ENCODE assay signal across 21 cellular contexts in the genomic region with DNA sequence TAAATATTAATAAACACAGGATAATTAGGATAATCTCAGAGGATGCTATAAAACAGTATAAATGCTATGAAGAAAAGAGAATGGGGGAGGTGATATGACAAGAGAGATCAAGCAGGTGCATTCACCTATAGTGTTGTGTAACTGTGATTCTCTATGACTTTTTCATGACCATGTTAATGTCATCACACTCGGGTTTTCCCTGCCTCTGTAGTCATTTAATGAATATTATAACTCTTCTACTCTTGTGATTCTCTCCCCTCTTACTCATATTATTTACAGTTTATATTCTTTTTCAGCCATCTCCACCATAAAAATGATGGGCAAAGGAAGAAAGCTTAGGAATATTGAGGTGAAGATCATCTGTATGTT.
A peak's percentile ranks its signal among the peaks of the same experiment; 100 is the strongest.
DNase-seq lines count a peak whose midpoint lies in the region; ATAC-seq, FAIRE-seq and TF ChIP-seq lines count a peak whose summit lies in the region.
"Had no signal": no experiment of that assay in that cellular context is flagged by ENCODE, and none has a peak within 500 bp of the region (broad histone marks: within the 10 kb centered on the region; RNA-seq: fewer than 3 reads in every experiment).

No MANE protein-coding gene starts in this region.

- H3K4me2 ChIP-seq in GM23248 (ENCODE audit: unreplicated experiment) = peak overlapping the region; percentile 36

- CTCF ChIA-PET in activated CD4-positive, alpha-beta T cell treated with anti-CD3 and anti-CD28 coated beads for 36 hours (lab: Charles Lee) = interaction anchor here (0.6 to 1.3 kb wide), 2 partner anchors 246 to 398 kb away, joined by 3 to 4 read pairs; no protein-coding TSS in a partner anchor

- 88 to 100% methylated on average over 1 of the region's 1 CpG for WGBS in GM23248 (ENCODE audit: low coverage in 1 of 2, low lambda C conversion rate in 2 of 2, missing lambda C conversion rate in 2 of 2), 2 experiments

- H3K4me1 ChIP-seq in GM23248 (ENCODE audit: insufficient read depth) = peaks cover 46% of the 10 kb centered on the region

- FAIRE-seq in bronchial epithelial cell (lab: Jason Lieb, UNC) = no peak
- FAIRE-seq: G401.6, GM12878, K562 had no signal

- H2AFZ ChIP-seq in GM23248 = no peak overlapping the region

- H3K9me2 ChIP-seq in GM23248 (ENCODE audit: insufficient read depth) = no peaks in the 10 kb centered on the region

- H4K20me1 ChIP-seq in GM23248 (ENCODE audit: insufficient read depth) = no peaks in the 10 kb centered on the region

- no peak overlapping the region for H3K4me3 Mint-ChIP-seq in activated CD4-positive, alpha-beta T cell treated with anti-CD3 and anti-CD28 coated beads for 36 hours
- no peak overlapping the region for H3K4me3 Mint-ChIP-seq in activated CD4-positive, alpha-beta T cell treated with anti-CD3 and anti-CD28 coated beads, Interleukin-2, amount 10 ng/mL, durations not matched to agents 24 days and 14 days
- no peak overlapping the region for H3K4me3 Mint-ChIP-seq in osteocyte (ENCODE audit: unreplicated experiment)

- peak; percentile 49 for ATAC-seq in activated CD4-positive, alpha-beta T cell treated with anti-CD3 and anti-CD28 coated beads for 36 hours
- no peak for ATAC-seq in SK-N-SH treated with all-trans-retinoic acid at 6 μM for 48 hours
- ATAC-seq: GM12878, K562 had no signal

- H3K27ac ChIP-seq in GM23248 = peak overlapping the region; percentile 90; the same call in 1 of the 2 replicates

- peaks cover 46% of the 10 kb centered on the region for H3F3A ChIP-seq in GM23248 (ENCODE audit: insufficient read depth)

- TF ChIP-seq CTCF in bronchial epithelial cell (IDR thresholded peaks at IDR 0.05; ENCODE audit: insufficient read depth, low read length, severe bottlenecking) = no peak
- no peak for TF ChIP-seq CTCF in osteocyte (IDR thresholded peaks at IDR 0.05)

- H3K79me2 ChIP-seq in GM23248 (ENCODE audit: insufficient read depth) = no peaks in the 10 kb centered on the region

- peaks cover 11% of the 10 kb centered on the region for H3K4me1 Mint-ChIP-seq in activated CD4-positive, alpha-beta T cell treated with anti-CD3 and anti-CD28 coated beads for 36 hours
- peaks cover 23% of the 10 kb centered on the region for H3K4me1 Mint-ChIP-seq in activated CD4-positive, alpha-beta T cell treated with anti-CD3 and anti-CD28 coated beads, Interleukin-2, amount 10 ng/mL, durations not matched to agents 24 days and 14 days
- peaks cover 47% of the 10 kb centered on the region for H3K4me1 Mint-ChIP-seq in osteocyte (ENCODE audit: unreplicated experiment)

- no peak for DNase-seq in activated CD4-positive, alpha-beta T cell treated with anti-CD3 and anti-CD28 coated beads for 36 hours
- DNase-seq in activated CD4-positive, alpha-beta T cell treated with anti-CD3 and anti-CD28 coated beads, Interleukin-2, amount 10 ng/mL, durations not matched to agents 24 days and 14 days = no peak
- DNase-seq in GM23248 (no peak), bronchial epithelial cell (ENCODE audit: low read depth) (peak; percentile 45), osteocyte (ENCODE audit: extremely low spot score, unreplicated experiment) (no peak), middle frontal gyrus (ENCODE audit: extremely low spot score, low spot score) (no peak), SKM-1 (lab: John Stamatoyannopoulos, UW; ENCODE audit: unreplicated experiment) (no peak)
- DNase-seq: 8988T, C1 segment of cervical spinal cord, DND-41, GOT3, NCI-H1436, NCI-H2029, NCI-H2171, NCI-H446, OCI-M1, RPMI8226 had no signal

- H3K27me3 Mint-ChIP-seq in activated CD4-positive, alpha-beta T cell treated with anti-CD3 and anti-CD28 coated beads for 36 hours = no peaks in the 10 kb centered on the region
- no peaks in the 10 kb centered on the region for H3K27me3 Mint-ChIP-seq in activated CD4-positive, alpha-beta T cell treated with anti-CD3 and anti-CD28 coated beads, Interleukin-2, amount 10 ng/mL, durations not matched to agents 24 days and 14 days
- H3K27me3 Mint-ChIP-seq in osteocyte (ENCODE audit: unreplicated experiment) = no peaks in the 10 kb centered on the region

- H3K9me3 Mint-ChIP-seq in activated CD4-positive, alpha-beta T cell treated with anti-CD3 and anti-CD28 coated beads for 36 hours (ENCODE audit: low read depth) = no peaks in the 10 kb centered on the region
- peaks cover 17% of the 10 kb centered on the region for H3K9me3 Mint-ChIP-seq in activated CD4-positive, alpha-beta T cell treated with anti-CD3 and anti-CD28 coated beads, Interleukin-2, amount 10 ng/mL, durations not matched to agents 24 days and 14 days
- no peaks in the 10 kb centered on the region for H3K9me3 Mint-ChIP-seq in osteocyte (ENCODE audit: unreplicated experiment)

- H3K4me3 ChIP-seq in GM23248 (no peak overlapping the region), bronchial epithelial cell (ENCODE audit: low read depth, low read length) (no peak overlapping the region)
- H3K4me3 ChIP-seq: GM12878, K562 had no signal

- no peak overlapping the region for H3K9ac ChIP-seq in GM23248

- no peak overlapping the region for H3K27ac Mint-ChIP-seq in activated CD4-positive, alpha-beta T cell treated with anti-CD3 and anti-CD28 coated beads for 36 hours
- H3K27ac Mint-ChIP-seq in activated CD4-positive, alpha-beta T cell treated with anti-CD3 and anti-CD28 coated beads, Interleukin-2, amount 10 ng/mL, durations not matched to agents 24 days and 14 days = no peak overlapping the region
- peak overlapping the region; percentile 54 for H3K27ac Mint-ChIP-seq in osteocyte (ENCODE audit: unreplicated experiment)

- intact Hi-C loops in activated CD4-positive, alpha-beta T cell treated with anti-CD3 and anti-CD28 coated beads for 36 hours (cut with DNase I, micrococcal nuclease) = no loop called here
- intact Hi-C loops in activated CD4-positive, alpha-beta T cell treated with anti-CD3 and anti-CD28 coated beads, Interleukin-2, amount 10 ng/mL, durations not matched to agents 24 days and 14 days (cut with micrococcal nuclease) = no loop called here

- POLR2A ChIA-PET in activated CD4-positive, alpha-beta T cell treated with anti-CD3 and anti-CD28 coated beads for 36 hours (lab: Charles Lee) = no interaction called here

- no peaks in the 10 kb centered on the region for H3K36me3 Mint-ChIP-seq in activated CD4-positive, alpha-beta T cell treated with anti-CD3 and anti-CD28 coated beads for 36 hours (ENCODE audit: low read depth)
- H3K36me3 Mint-ChIP-seq in activated CD4-positive, alpha-beta T cell treated with anti-CD3 and anti-CD28 coated beads, Interleukin-2, amount 10 ng/mL, durations not matched to agents 24 days and 14 days (ENCODE audit: low read depth) = no peaks in the 10 kb centered on the region
- no peaks in the 10 kb centered on the region for H3K36me3 Mint-ChIP-seq in osteocyte (ENCODE audit: unreplicated experiment)

- H3K36me3 ChIP-seq in GM23248 (ENCODE audit: low read depth) (no peaks in the 10 kb centered on the region), bronchial epithelial cell (ENCODE audit: control insufficient read depth, insufficient read depth, low read length) (no peaks in the 10 kb centered on the region)

- in situ Hi-C loops in GM23248 (cut with MboI) = loop anchor here (25.0 kb wide), 1 partner anchor 388 kb away; no protein-coding TSS in a partner anchor

- H3K27me3 ChIP-seq in GM23248 (replicated peaks; ENCODE audit: insufficient read depth) (no peaks in the 10 kb centered on the region), bronchial epithelial cell (ENCODE audit: control insufficient read depth, insufficient read depth, low read length) (no peaks in the 10 kb centered on the region)

- no peaks in the 10 kb centered on the region for H3K9me3 ChIP-seq in GM23248 (ENCODE audit: low read depth)

TF ChIP-seq in SK-N-SH treated with all-trans-retinoic acid at 6 μM for 48 hours, 23 proteins besides CTCF, POLR2A, EP300 and RAD21 (continues in another document):
- TF ChIP-seq ESRRG (CRISPR knock-in tag; IDR thresholded peaks at IDR 0.05) = no peak
- no peak for TF ChIP-seq ZC3H10 (CRISPR knock-in tag; IDR thresholded peaks at IDR 0.05)
- TF ChIP-seq, protein P1, sequence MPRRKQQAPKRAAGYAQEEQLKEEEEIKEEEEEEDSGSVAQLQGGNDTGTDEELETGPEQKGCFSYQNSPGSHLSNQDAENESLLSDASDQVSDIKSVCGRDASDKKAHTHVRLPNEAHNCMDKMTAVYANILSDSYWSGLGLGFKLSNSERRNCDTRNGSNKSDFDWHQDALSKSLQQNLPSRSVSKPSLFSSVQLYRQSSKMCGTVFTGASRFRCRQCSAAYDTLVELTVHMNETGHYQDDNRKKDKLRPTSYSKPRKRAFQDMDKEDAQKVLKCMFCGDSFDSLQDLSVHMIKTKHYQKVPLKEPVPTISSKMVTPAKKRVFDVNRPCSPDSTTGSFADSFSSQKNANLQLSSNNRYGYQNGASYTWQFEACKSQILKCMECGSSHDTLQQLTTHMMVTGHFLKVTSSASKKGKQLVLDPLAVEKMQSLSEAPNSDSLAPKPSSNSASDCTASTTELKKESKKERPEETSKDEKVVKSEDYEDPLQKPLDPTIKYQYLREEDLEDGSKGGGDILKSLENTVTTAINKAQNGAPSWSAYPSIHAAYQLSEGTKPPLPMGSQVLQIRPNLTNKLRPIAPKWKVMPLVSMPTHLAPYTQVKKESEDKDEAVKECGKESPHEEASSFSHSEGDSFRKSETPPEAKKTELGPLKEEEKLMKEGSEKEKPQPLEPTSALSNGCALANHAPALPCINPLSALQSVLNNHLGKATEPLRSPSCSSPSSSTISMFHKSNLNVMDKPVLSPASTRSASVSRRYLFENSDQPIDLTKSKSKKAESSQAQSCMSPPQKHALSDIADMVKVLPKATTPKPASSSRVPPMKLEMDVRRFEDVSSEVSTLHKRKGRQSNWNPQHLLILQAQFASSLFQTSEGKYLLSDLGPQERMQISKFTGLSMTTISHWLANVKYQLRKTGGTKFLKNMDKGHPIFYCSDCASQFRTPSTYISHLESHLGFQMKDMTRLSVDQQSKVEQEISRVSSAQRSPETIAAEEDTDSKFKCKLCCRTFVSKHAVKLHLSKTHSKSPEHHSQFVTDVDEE (CRISPR knock-in tag; IDR thresholded peaks at IDR 0.05) = no peak
- TF ChIP-seq RARB (CRISPR knock-in tag; IDR thresholded peaks at IDR 0.05) = no peak
- TF ChIP-seq PPARA (CRISPR knock-in tag; IDR thresholded peaks at IDR 0.05; ENCODE audit: borderline replicate concordance) = no peak
- TF ChIP-seq, protein P2, sequence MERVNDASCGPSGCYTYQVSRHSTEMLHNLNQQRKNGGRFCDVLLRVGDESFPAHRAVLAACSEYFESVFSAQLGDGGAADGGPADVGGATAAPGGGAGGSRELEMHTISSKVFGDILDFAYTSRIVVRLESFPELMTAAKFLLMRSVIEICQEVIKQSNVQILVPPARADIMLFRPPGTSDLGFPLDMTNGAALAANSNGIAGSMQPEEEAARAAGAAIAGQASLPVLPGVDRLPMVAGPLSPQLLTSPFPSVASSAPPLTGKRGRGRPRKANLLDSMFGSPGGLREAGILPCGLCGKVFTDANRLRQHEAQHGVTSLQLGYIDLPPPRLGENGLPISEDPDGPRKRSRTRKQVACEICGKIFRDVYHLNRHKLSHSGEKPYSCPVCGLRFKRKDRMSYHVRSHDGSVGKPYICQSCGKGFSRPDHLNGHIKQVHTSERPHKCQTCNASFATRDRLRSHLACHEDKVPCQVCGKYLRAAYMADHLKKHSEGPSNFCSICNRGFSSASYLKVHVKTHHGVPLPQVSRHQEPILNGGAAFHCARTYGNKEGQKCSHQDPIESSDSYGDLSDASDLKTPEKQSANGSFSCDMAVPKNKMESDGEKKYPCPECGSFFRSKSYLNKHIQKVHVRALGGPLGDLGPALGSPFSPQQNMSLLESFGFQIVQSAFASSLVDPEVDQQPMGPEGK (CRISPR knock-in tag; IDR thresholded peaks at IDR 0.05; ENCODE audit: borderline replicate concordance) = no peak
